Comparison of ENCODE assay signal across 19 cellular contexts in the genomic region with DNA sequence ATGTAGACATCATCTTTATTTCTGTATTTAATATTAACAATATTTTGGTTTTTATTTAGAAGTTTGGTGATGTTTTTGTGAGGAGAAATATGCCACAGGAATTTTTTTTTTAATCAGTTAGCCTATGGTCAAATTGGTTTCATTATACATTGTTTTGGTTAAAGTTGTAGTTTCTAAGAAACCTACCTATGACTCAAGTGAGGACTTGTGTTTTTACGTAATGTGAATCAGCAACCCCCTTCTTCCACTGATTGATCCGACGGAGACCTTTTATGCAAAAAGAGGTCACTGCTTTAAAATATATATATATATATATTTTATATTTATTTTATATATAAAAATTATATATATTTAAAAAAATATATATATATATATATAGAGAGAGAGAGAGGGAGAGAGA.
"Had no signal": no experiment of that assay in that cellular context is flagged by ENCODE, and none has a peak within 500 bp of the region (broad histone marks: within the 10 kb centered on the region; RNA-seq: fewer than 3 reads in every experiment).

No MANE protein-coding gene starts in this region.

- H3K4me3 ChIP-seq: breast epithelium, gastrocnemius medialis, heart right ventricle, lower lobe of right lung, right atrium auricular region, skin epidermis, transverse colon had no signal

- H3K36me3 ChIP-seq: breast epithelium, gastrocnemius medialis, heart right ventricle, lower lobe of right lung, right atrium auricular region, transverse colon had no signal

- ATAC-seq: gastrocnemius medialis; heart right ventricle; left colon; lower lobe of right lung; stimulated activated naive CD8-positive, alpha-beta T cell treated with anti-CD3 and anti-CD28 coated beads, Interleukin-15, Interleukin-2, amounts not matched to agents 100 U/mL and 50 U/mL, for 24 hours; T-helper 17 cell had no signal

- H3K27me3 ChIP-seq: breast epithelium, gastrocnemius medialis, heart right ventricle, right atrium auricular region, transverse colon had no signal

- H3K27ac ChIP-seq: breast epithelium, gastrocnemius medialis, heart right ventricle, lower lobe of right lung, right atrium auricular region, skin epidermis, transverse colon had no signal

- H3K4me1 ChIP-seq: breast epithelium, gastrocnemius medialis, lower lobe of right lung, right atrium auricular region, transverse colon had no signal

- DNase-seq: activated CD4-positive, alpha-beta T cell treated with anti-CD3 and anti-CD28 coated beads, Interleukin-2, amount 10 ng/mL, durations not matched to agents 24 days and 14 days; activated CD8-positive, alpha-beta memory T cell treated with anti-CD3 and anti-CD28 coated beads for 24 hours; activated naive CD4-positive, alpha-beta T cell treated with Interleukin-2 at 50 U/mL for 16 hours; anterior cingulate cortex; cerebellar nuclear complex; effector memory CD4-positive, alpha-beta T cell; gastrocnemius medialis; heart right ventricle; left colon; lower lobe of right lung; midbrain; stimulated activated CD4-positive, alpha-beta T cell treated with anti-CD3 and anti-CD28 coated beads, Interleukin-4, amount 100 ng/mL, for 24 hours; stimulated activated CD8-positive, alpha-beta memory T cell treated with anti-CD3 and anti-CD28 coated beads, Interleukin-4, amount 100 ng/mL, for 48 hours; stimulated activated naive CD8-positive, alpha-beta T cell treated with anti-CD3 and anti-CD28 coated beads, Interleukin-15, Interleukin-2, amounts not matched to agents 100 U/mL and 50 U/mL, for 24 hours; T-helper 17 cell; transverse colon had no signal

- H3K9me3 ChIP-seq: breast epithelium, gastrocnemius medialis, heart right ventricle, lower lobe of right lung, right atrium auricular region, transverse colon had no signal
